In the genomic region with DNA sequence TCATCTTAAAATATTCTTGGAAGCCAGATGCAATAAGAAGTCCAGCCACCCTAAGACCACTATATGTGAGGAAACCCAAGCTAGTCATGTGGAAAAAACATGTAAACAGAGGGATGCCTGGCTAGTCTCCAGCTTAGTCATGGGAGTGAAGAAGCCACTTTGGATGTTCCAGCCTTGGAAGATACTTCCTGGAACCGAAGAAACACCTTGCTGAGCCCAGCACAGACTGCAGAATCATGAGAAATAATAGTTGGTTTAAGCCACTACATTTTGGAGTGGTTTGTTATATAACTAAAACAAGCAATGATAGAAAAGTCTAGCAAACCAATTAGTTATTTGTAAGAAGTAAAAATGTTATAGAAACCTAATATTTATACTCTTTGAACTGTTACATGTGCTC, we compare ENCODE assay signal across 26 cellular contexts.
"Had no signal": no experiment of that assay in that cellular context is flagged by ENCODE, and none has a peak within 500 bp of the region (broad histone marks: within the 10 kb centered on the region; RNA-seq: fewer than 3 reads in every experiment).

No MANE protein-coding gene starts in this region.

- FAIRE-seq: endometrium, frontal cortex, islet of Langerhans, keratinocyte had no signal

- H3K27ac ChIP-seq: colonic mucosa, epithelial cell of prostate, esophagus squamous epithelium, foreskin keratinocyte, gastroesophageal sphincter, heart left ventricle, hepatocyte, left lung, lower lobe of right lung had no signal

- H3K27me3 ChIP-seq: colonic mucosa, esophagus squamous epithelium, foreskin keratinocyte, gastroesophageal sphincter, heart left ventricle, hepatocyte, left lung had no signal

- H3K9me3 ChIP-seq: colonic mucosa, gastroesophageal sphincter, mucosa of descending colon had no signal

- H3K4me3 ChIP-seq: colonic mucosa, esophagus squamous epithelium, gastroesophageal sphincter, heart left ventricle, hepatocyte, left lung, lower lobe of right lung, mucosa of descending colon had no signal

- H3K4me1 ChIP-seq: colonic mucosa, esophagus squamous epithelium, gastroesophageal sphincter, left lung, lower lobe of right lung had no signal

- ATAC-seq: effector memory CD8-positive, alpha-beta T cell; esophagus mucosa; foreskin keratinocyte; gastroesophageal sphincter; heart left ventricle; left cardiac atrium; left lung; left ventricle myocardium superior; lower lobe of right lung; mucosa of descending colon had no signal

- H2AFZ ChIP-seq: hepatocyte had no signal

- H3K4me2 ChIP-seq: hepatocyte had no signal

- DNase-seq: colonic mucosa; cortex of kidney; effector CD8-positive, alpha-beta T cell; effector memory CD8-positive, alpha-beta T cell; endodermal cell; erythroblast; esophagus squamous epithelium; foreskin keratinocyte; heart left ventricle; hypothalamus; immature natural killer cell; left cardiac atrium; left lung; left ventricle myocardium superior; lower lobe of right lung; mesenchymal stem cell; mucosa of descending colon; naive B cell had no signal
